Comparison of ENCODE assay signal across 15 cellular contexts in genomic region chr2:150075831-150076230, GRCh38.
A peak's percentile ranks its signal among the peaks of the same experiment; 100 is the strongest.
DNase-seq lines count a peak whose midpoint lies in the region; ATAC-seq and TF ChIP-seq lines count a peak whose summit lies in the region.
"Had no signal": no experiment of that assay in that cellular context is flagged by ENCODE, and none has a peak within 500 bp of the region (broad histone marks: within the 10 kb centered on the region; RNA-seq: fewer than 3 reads in every experiment).

No MANE protein-coding gene starts in this region.

- peak overlapping the region; percentile 79 for H3K4me2 ChIP-seq in GM23248 (ENCODE audit: unreplicated experiment)
- H3K4me2 ChIP-seq: hepatocyte had no signal

- no peaks in the 10 kb centered on the region for H3K79me2 ChIP-seq in GM23248 (ENCODE audit: insufficient read depth)
- H3K79me2 ChIP-seq: hepatocyte had no signal

- TF ChIP-seq CTCF in fibroblast of the aortic adventitia (IDR thresholded peaks at IDR 0.05; ENCODE audit: insufficient read depth, low read length) (no peak), adrenal gland (IDR thresholded peaks at IDR 0.05) (no peak)

- peak overlapping the region; percentile 50 for H3K4me3 ChIP-seq in GM23248
- no peak overlapping the region for H3K4me3 ChIP-seq in fibroblast of the aortic adventitia (ENCODE audit: low read depth, low read length)
- H3K4me3 ChIP-seq in adrenal gland, result no peak overlapping the region
- H3K4me3 ChIP-seq: hepatocyte, K562, sigmoid colon had no signal

- 0 to 4% methylated on average over 2 of the region's 2 CpGs for WGBS in GM23248 (ENCODE audit: low coverage in 1 of 2, low lambda C conversion rate in 2 of 2, missing lambda C conversion rate in 2 of 2), 2 experiments
- 75 to 83% (median 76%) methylated on average over 2 of the region's 2 CpGs for WGBS in adrenal gland, 4 donors

- no peaks in the 10 kb centered on the region for H4K20me1 ChIP-seq in GM23248 (ENCODE audit: insufficient read depth)

- H3K27ac ChIP-seq in GM23248 (peak overlapping the region; percentile 95), adrenal gland (no peak overlapping the region)
- H3K27ac ChIP-seq: hepatocyte, sigmoid colon had no signal

- DNase-seq in GM23248 (peak; percentile 92), fibroblast of the aortic adventitia (ENCODE audit: low read depth) (peak; percentile 59), stromal cell of bone marrow (ENCODE audit: low read depth) (peak; percentile 38), NCI-H2029 (lab: John Stamatoyannopoulos, UW) (no peak), NCI-H510A (lab: John Stamatoyannopoulos, UW) (no peak), adrenal gland (no peak)
- DNase-seq: activated CD4-positive, alpha-beta T cell treated with anti-CD3 and anti-CD28 coated beads, Interleukin-2, amount 50 U/mL, for 4 hours; anterior cingulate cortex; effector CD8-positive, alpha-beta T cell; left ventricle myocardium superior; NCI-H1417 treated with DMSO at 0.1 percent for 48 hours; sigmoid colon had no signal

- no peaks in the 10 kb centered on the region for H3K9me2 ChIP-seq in GM23248 (ENCODE audit: insufficient read depth)

- H3K9me3 ChIP-seq in GM23248 (ENCODE audit: low read depth) (no peaks in the 10 kb centered on the region), adrenal gland (replicated peaks in 1 of 3) (no peaks in the 10 kb centered on the region)
- H3K9me3 ChIP-seq: sigmoid colon had no signal

- peak; percentile 76 for ATAC-seq in SK-N-SH treated with all-trans-retinoic acid at 6 μM for 48 hours
- ATAC-seq: K562 had no signal

- in situ Hi-C loops in GM23248 (cut with MboI), result no loop called here

- H2AFZ ChIP-seq in GM23248, result peak overlapping the region; percentile 73
- H2AFZ ChIP-seq: hepatocyte had no signal

- TF ChIP-seq POLR2A in adrenal gland (IDR thresholded peaks at IDR 0.05), result no peak

- H3K27me3 ChIP-seq in GM23248 (replicated peaks; ENCODE audit: insufficient read depth), result no peaks in the 10 kb centered on the region
- no peaks in the 10 kb centered on the region for H3K27me3 ChIP-seq in adrenal gland
- H3K27me3 ChIP-seq: hepatocyte, sigmoid colon had no signal

- peaks cover 43% of the 10 kb centered on the region for H3F3A ChIP-seq in GM23248 (ENCODE audit: insufficient read depth)

- intact Hi-C loops in adrenal gland (cut with DNase I), result no loop called here

- H3K36me3 ChIP-seq in GM23248 (ENCODE audit: low read depth) (no peaks in the 10 kb centered on the region), adrenal gland (replicated peaks in 1 of 2) (no peaks in the 10 kb centered on the region)
- H3K36me3 ChIP-seq: sigmoid colon had no signal

- H3K9ac ChIP-seq in GM23248, result peak overlapping the region; percentile 68

- H3K4me1 ChIP-seq in GM23248 (ENCODE audit: insufficient read depth) (peaks cover 34% of the 10 kb centered on the region), adrenal gland (replicated peaks in 1 of 2) (no peaks in the 10 kb centered on the region)
- H3K4me1 ChIP-seq: sigmoid colon had no signal

TF ChIP-seq in SK-N-SH treated with all-trans-retinoic acid at 6 μM for 48 hours, 23 proteins besides CTCF, POLR2A, EP300 and RAD21:
- TF ChIP-seq, protein P1, sequence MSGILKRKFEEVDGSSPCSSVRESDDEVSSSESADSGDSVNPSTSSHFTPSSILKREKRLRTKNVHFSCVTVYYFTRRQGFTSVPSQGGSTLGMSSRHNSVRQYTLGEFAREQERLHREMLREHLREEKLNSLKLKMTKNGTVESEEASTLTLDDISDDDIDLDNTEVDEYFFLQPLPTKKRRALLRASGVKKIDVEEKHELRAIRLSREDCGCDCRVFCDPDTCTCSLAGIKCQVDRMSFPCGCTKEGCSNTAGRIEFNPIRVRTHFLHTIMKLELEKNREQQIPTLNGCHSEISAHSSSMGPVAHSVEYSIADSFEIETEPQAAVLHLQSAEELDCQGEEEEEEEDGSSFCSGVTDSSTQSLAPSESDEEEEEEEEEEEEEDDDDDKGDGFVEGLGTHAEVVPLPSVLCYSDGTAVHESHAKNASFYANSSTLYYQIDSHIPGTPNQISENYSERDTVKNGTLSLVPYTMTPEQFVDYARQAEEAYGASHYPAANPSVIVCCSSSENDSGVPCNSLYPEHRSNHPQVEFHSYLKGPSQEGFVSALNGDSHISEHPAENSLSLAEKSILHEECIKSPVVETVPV (CRISPR knock-in tag; IDR thresholded peaks at IDR 0.05), result no peak
- TF ChIP-seq ZFP30 (CRISPR knock-in tag; IDR thresholded peaks at IDR 0.05), result no peak

Comparison
In these comparisons a context has a peak if more than half of its experiments do, and no peak if none do; other contexts are left out.
1. DNase-seq: peak in GM23248 (single experiment), fibroblast of the aortic adventitia (single experiment) and stromal cell of bone marrow (single experiment); none in NCI-H2029 (single experiment), NCI-H510A (single experiment) and adrenal gland (0 of 7).